Comparison of ENCODE assay signal across 10 cellular contexts in the genomic region with DNA sequence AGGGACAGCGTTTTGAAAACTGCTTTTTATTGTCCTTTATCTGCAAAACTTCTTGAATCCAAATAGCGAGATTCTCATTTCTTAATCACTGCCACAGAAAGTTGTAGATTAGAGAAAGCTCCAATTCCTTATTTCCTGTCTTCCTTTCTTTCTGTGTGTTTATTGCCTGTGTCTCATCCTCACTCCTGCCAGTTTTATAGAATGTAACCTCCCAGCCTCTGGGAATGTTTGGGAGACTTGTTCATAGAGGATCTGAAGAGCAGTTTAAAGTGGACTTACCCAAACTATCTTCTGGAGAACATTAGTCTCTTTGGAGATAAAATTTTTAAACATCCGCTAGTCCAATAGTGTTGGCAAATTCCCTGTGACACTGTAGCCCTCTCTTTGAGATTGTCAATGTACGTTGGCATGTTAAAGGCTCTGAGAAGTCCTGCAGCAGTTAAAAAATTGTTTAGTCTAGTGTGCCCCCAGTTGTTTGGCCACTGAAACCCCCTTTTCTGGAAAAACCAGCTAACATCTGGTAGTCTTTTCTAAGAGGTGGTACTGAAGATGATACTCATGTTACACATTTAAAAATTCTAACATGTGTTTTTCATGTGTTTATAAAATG. TPM values are rescaled to one million over a fixed set of nuclear protein-coding genes. Genes with fewer than 3 reads are reported as not detected.
DNase-seq lines count a peak whose midpoint lies in the region; ATAC-seq and TF ChIP-seq lines count a peak whose summit lies in the region.
"Had no signal": no experiment of that assay in that cellular context is flagged by ENCODE, and none has a peak within 500 bp of the region (broad histone marks: within the 10 kb centered on the region; RNA-seq: fewer than 3 reads in every experiment).

No MANE protein-coding gene starts in this region.

- no peaks in the 10 kb centered on the region for H3K9me2 ChIP-seq in HCT116 (ENCODE audit: insufficient read depth)

- no peak for TF ChIP-seq RAD21 in HCT116 (IDR thresholded peaks at IDR 0.05; ENCODE audit: low read depth)

- BruUV-seq in HCT116 (replicated peaks; lab: Mats Ljungman, UMichigan): no TSS peak

- no peak for TF ChIP-seq CTCF in HCT116 (IDR thresholded peaks at IDR 0.05 in 2 of 3, conservative IDR thresholded peaks at IDR 0.05 in 1 of 3; ENCODE audit: borderline replicate concordance in 1 of 3, insufficient read depth in 1 of 3, low read depth in 2 of 3, low read length in 2 of 3)
- no peak for TF ChIP-seq CTCF in testis (IDR thresholded peaks at IDR 0.05)
- TF ChIP-seq CTCF in natural killer cell (IDR thresholded peaks at IDR 0.05): no peak

- ATAC-seq in HCT116 (no peak), natural killer cell (no peak), HG03432 (IDR thresholded peaks at IDR 0.05; ENCODE audit: unreplicated experiment) (no peak)
- ATAC-seq in stimulated activated naive CD8-positive, alpha-beta T cell treated with anti-CD3 and anti-CD28 coated beads, Interleukin-15, amount 100 ng/mL, for 72 hours: no peak
- ATAC-seq: stimulated activated naive CD8-positive, alpha-beta T cell treated with anti-CD3 and anti-CD28 coated beads, Interleukin-15, Interleukin-2, amounts not matched to agents 100 U/mL and 50 U/mL, for 24 hours had no signal

- H3K27me3 Mint-ChIP-seq in stimulated activated naive CD8-positive, alpha-beta T cell treated with anti-CD3 and anti-CD28 coated beads, Interleukin-15, amount 100 ng/mL, for 72 hours: no peaks in the 10 kb centered on the region
- no peaks in the 10 kb centered on the region for H3K27me3 Mint-ChIP-seq in natural killer cell (ENCODE audit: low read depth in 2 of 2)
- no peaks in the 10 kb centered on the region for H3K27me3 Mint-ChIP-seq in activated T-cell treated with anti-CD3 and anti-CD28 coated beads, Interleukin-2, amount 50 U/mL, for 24 hours

- H3K9me3 Mint-ChIP-seq in stimulated activated naive CD8-positive, alpha-beta T cell treated with anti-CD3 and anti-CD28 coated beads, Interleukin-15, amount 100 ng/mL, for 72 hours: no peaks in the 10 kb centered on the region
- no peaks in the 10 kb centered on the region for H3K9me3 Mint-ChIP-seq in natural killer cell
- no peaks in the 10 kb centered on the region for H3K9me3 Mint-ChIP-seq in activated T-cell treated with anti-CD3 and anti-CD28 coated beads, Interleukin-2, amount 50 U/mL, for 24 hours

- H4K20me1 ChIP-seq in HCT116 (ENCODE audit: insufficient read depth): peaks cover 8% of the 10 kb centered on the region; the same call in 1 of the 2 replicates

- RAD21 ChIA-PET in HCT116 (lab: Charles Lee; ENCODE audit: low non-redundant PET in 1 of 2, low total read pairs in 2 of 2, uncharacterized antibody in 2 of 2, unreplicated experiment in 2 of 2): no interaction called here

- H3K27ac ChIP-seq in HCT116 (ENCODE audit: low read depth, low read length) (no peak overlapping the region), testis (peak overlapping the region; percentile 45 to 65)

- WGBS in testis, 2 donors: 47 to 57% methylated on average over 4 of the region's 4 CpGs

- H3K27me3 ChIP-seq in HCT116 (ENCODE audit: insufficient read depth, low read length) (no peaks in the 10 kb centered on the region), adipocyte (replicated peaks; ENCODE audit: control insufficient read depth, insufficient read depth, low read length) (no peaks in the 10 kb centered on the region), testis (no peaks in the 10 kb centered on the region)

- H3K36me3 ChIP-seq in HCT116 (ENCODE audit: control insufficient read depth in 1 of 2, insufficient read depth in 2 of 2, low read length in 2 of 2): no peaks in the 10 kb centered on the region
- no peaks in the 10 kb centered on the region for H3K36me3 ChIP-seq in adipocyte (ENCODE audit: control insufficient read depth, insufficient read depth, low read length, severe bottlenecking)
- no peaks in the 10 kb centered on the region for H3K36me3 ChIP-seq in testis (ENCODE audit: low read depth, missing control alignments)

- H3K4me1 Mint-ChIP-seq in stimulated activated naive CD8-positive, alpha-beta T cell treated with anti-CD3 and anti-CD28 coated beads, Interleukin-15, amount 100 ng/mL, for 72 hours: peaks cover 29% of the 10 kb centered on the region
- H3K4me1 Mint-ChIP-seq in natural killer cell: peaks cover 0 to 6% of the 10 kb centered on the region in 2 donors
- H3K4me1 Mint-ChIP-seq in activated T-cell treated with anti-CD3 and anti-CD28 coated beads, Interleukin-2, amount 50 U/mL, for 24 hours (ENCODE audit: low read depth): peaks cover 14% of the 10 kb centered on the region

- no peak for DNase-seq in HCT116 (ENCODE audit: low read depth, low spot score)
- DNase-seq in adipocyte (ENCODE audit: low read depth): no peak
- peak; percentile 55 for DNase-seq in left kidney (ENCODE audit: low read depth, low spot score)
- DNase-seq in testis: no peak
- no peak for DNase-seq in stimulated activated naive CD8-positive, alpha-beta T cell treated with anti-CD3 and anti-CD28 coated beads, Interleukin-15, amount 100 ng/mL, for 72 hours
- DNase-seq in natural killer cell: no peak
- DNase-seq in activated T-cell treated with anti-CD3 and anti-CD28 coated beads, Interleukin-2, amount 50 U/mL, for 24 hours: no peak
- DNase-seq: activated gamma-delta T cell treated with Interleukin-2 at 50 U/mL for 16 hours; stimulated activated naive CD8-positive, alpha-beta T cell treated with anti-CD3 and anti-CD28 coated beads, Interleukin-15, Interleukin-2, amounts not matched to agents 100 U/mL and 50 U/mL, for 24 hours had no signal

- H3K4me3 ChIP-seq in HCT116 (replicated peaks in 1 of 2; ENCODE audit: low read depth in 1 of 2, low read length in 2 of 2) (no peak overlapping the region), adipocyte (ENCODE audit: low read length) (peak overlapping the region; percentile 43), testis (no peak overlapping the region)

- intact Hi-C loops in HCT116 (cut with micrococcal nuclease): no loop called here
- intact Hi-C loops in testis (cut with DNase I; ENCODE audit: low total_unique reads): no loop called here
- intact Hi-C loops in natural killer cell (cut with micrococcal nuclease): no loop called here

- POLR2A ChIA-PET in HCT116 (lab: Charles Lee): no interaction called here

- H2AFZ ChIP-seq in HCT116 (ENCODE audit: low read depth, low read length, poor library complexity, severe bottlenecking): no peak overlapping the region

- TF ChIP-seq POLR2A in HCT116 (IDR thresholded peaks at IDR 0.05; ENCODE audit: borderline replicate concordance, extremely low read depth, insufficient read depth, insufficient read length): no peak
- no peak for TF ChIP-seq POLR2A in testis (IDR thresholded peaks at IDR 0.05)

- peaks cover 77% of the 10 kb centered on the region for H3K79me2 ChIP-seq in HCT116 (ENCODE audit: insufficient read depth, low read length)

- no peaks in the 10 kb centered on the region for H3K36me3 Mint-ChIP-seq in natural killer cell
- no peaks in the 10 kb centered on the region for H3K36me3 Mint-ChIP-seq in activated T-cell treated with anti-CD3 and anti-CD28 coated beads, Interleukin-2, amount 50 U/mL, for 24 hours (ENCODE audit: low read depth)

- no peak overlapping the region for H3K27ac Mint-ChIP-seq in stimulated activated naive CD8-positive, alpha-beta T cell treated with anti-CD3 and anti-CD28 coated beads, Interleukin-15, amount 100 ng/mL, for 72 hours
- no peak overlapping the region for H3K27ac Mint-ChIP-seq in natural killer cell
- H3K27ac Mint-ChIP-seq in activated T-cell treated with anti-CD3 and anti-CD28 coated beads, Interleukin-2, amount 50 U/mL, for 24 hours: no peak overlapping the region

- no peak overlapping the region for H3K4me3 Mint-ChIP-seq in stimulated activated naive CD8-positive, alpha-beta T cell treated with anti-CD3 and anti-CD28 coated beads, Interleukin-15, amount 100 ng/mL, for 72 hours
- H3K4me3 Mint-ChIP-seq in natural killer cell: no peak overlapping the region
- H3K4me3 Mint-ChIP-seq in activated T-cell treated with anti-CD3 and anti-CD28 coated beads, Interleukin-2, amount 50 U/mL, for 24 hours: no peak overlapping the region

- H3K4me2 ChIP-seq in HCT116 (ENCODE audit: low read length): peak overlapping the region; percentile 54; the same call in 1 of the 2 replicates

- H3K9me3 ChIP-seq in HCT116 (ENCODE audit: control insufficient read depth in 1 of 2, insufficient read depth in 1 of 2, low read depth in 1 of 2, low read length in 2 of 2) (no peaks in the 10 kb centered on the region), adipocyte (ENCODE audit: control insufficient read depth, low read length) (no peaks in the 10 kb centered on the region), testis (no peaks in the 10 kb centered on the region)

- H3K4me1 ChIP-seq in HCT116 (ENCODE audit: control insufficient read depth in 1 of 2, insufficient read depth in 2 of 2, low read length in 2 of 2): peaks cover 42 to 72% of the 10 kb centered on the region in 2 experiments
- H3K4me1 ChIP-seq in adipocyte (ENCODE audit: control insufficient read depth, insufficient read depth, low read length): peaks cover 50% of the 10 kb centered on the region
- H3K4me1 ChIP-seq in testis: peaks cover 35% of the 10 kb centered on the region

- CTCF ChIA-PET in HCT116 (lab: Charles Lee): interaction anchor here (0.6 kb wide), 1 partner anchor 280 kb away, joined by 3 read pairs; no protein-coding TSS in a partner anchor

- H3K9ac ChIP-seq in HCT116 (ENCODE audit: low read length) (no peak overlapping the region), adipocyte (ENCODE audit: low read length) (peak overlapping the region; percentile 66)

TF ChIP-seq in HCT116, 20 proteins besides CTCF, POLR2A, EP300 and RAD21 (continues in another document):
- no peak for TF ChIP-seq SRF (IDR thresholded peaks at IDR 0.05; ENCODE audit: low read depth)
- TF ChIP-seq, protein P1, sequence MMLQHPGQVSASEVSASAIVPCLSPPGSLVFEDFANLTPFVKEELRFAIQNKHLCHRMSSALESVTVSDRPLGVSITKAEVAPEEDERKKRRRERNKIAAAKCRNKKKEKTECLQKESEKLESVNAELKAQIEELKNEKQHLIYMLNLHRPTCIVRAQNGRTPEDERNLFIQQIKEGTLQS (IDR thresholded peaks at IDR 0.05): no peak
- no peak for TF ChIP-seq FOSL1 (IDR thresholded peaks at IDR 0.05; ENCODE audit: low read depth)
- no peak for TF ChIP-seq TCF7L2 (IDR thresholded peaks at IDR 0.05; ENCODE audit: borderline replicate concordance, extremely low read depth, insufficient read depth, insufficient read length)
- no peak for TF ChIP-seq ZNF274 (IDR thresholded peaks at IDR 0.05; ENCODE audit: low read depth, low read length)
- TF ChIP-seq SIN3A (IDR thresholded peaks at IDR 0.05; ENCODE audit: low read depth): no peak
- no peak for TF ChIP-seq ELF1 (IDR thresholded peaks at IDR 0.05; ENCODE audit: borderline replicate concordance, low read depth)
- TF ChIP-seq YY1 (IDR thresholded peaks at IDR 0.05; ENCODE audit: extremely low read depth, insufficient replicate concordance, low read depth, low read length): no peak
- no peak for TF ChIP-seq ZFX (IDR thresholded peaks at IDR 0.05)
- no peak for TF ChIP-seq JUND (IDR thresholded peaks at IDR 0.05)
- TF ChIP-seq EZH2phosphoT487 (IDR thresholded peaks at IDR 0.05; ENCODE audit: borderline replicate concordance): no peak

RNA-seq across cellular contexts. Expression of a gene that starts 50.5 kb away (rescaled TPM):
- total RNA-seq in HCT116 (2021; ENCODE audit: unreplicated experiment) (116 TPM), testis (100 to 1,000 TPM; 166 to 199 TPM), natural killer cell (10 to 100 TPM; 24.6 to 30.8 (median 26.6) TPM)
- 149 and 179 TPM in 2 replicates for polyA plus RNA-seq in HCT116 (2012)
- 105 TPM for polyA plus RNA-seq in testis (ENCODE audit: insufficient read depth, low read depth, low replicate concordance)
